In genomic region chr7:140475747-140476333, GRCh38 we compare ENCODE assay signal across 8 cellular contexts. TPM values are rescaled to one million over a fixed set of nuclear protein-coding genes. Genes with fewer than 3 reads are reported as not detected.
DNase-seq lines count a peak whose midpoint lies in the region; ATAC-seq and TF ChIP-seq lines count a peak whose summit lies in the region.

No MANE protein-coding gene starts in this region.

- no peaks in the 10 kb centered on the region for H3K27me3 ChIP-seq in trophoblast cell (ENCODE audit: insufficient read depth, low read length)

- H3K27ac ChIP-seq in trophoblast cell (ENCODE audit: low read depth, low read length), result no peak overlapping the region

- peak overlapping the region; percentile 27 for H3K4ac ChIP-seq in trophoblast cell (ENCODE audit: low read depth, low read length)

- POLR2A ChIA-PET in activated CD4-positive, alpha-beta T cell treated with anti-CD3 and anti-CD28 coated beads for 36 hours (lab: Charles Lee), result no interaction called here

- H3K79me2 ChIP-seq in trophoblast cell (ENCODE audit: control insufficient read depth, insufficient read depth, low read length, poor library complexity), result peaks cover 24% of the 10 kb centered on the region

- H4K12ac ChIP-seq in trophoblast cell (ENCODE audit: low read depth, low read length), result no peak overlapping the region

- H3K18ac ChIP-seq in trophoblast cell (ENCODE audit: low read length), result no peak overlapping the region

- H3K4me3 Mint-ChIP-seq in activated CD4-positive, alpha-beta T cell treated with anti-CD3 and anti-CD28 coated beads for 36 hours, result no peak overlapping the region

- peaks cover 5% of the 10 kb centered on the region for H3K36me3 Mint-ChIP-seq in activated CD4-positive, alpha-beta T cell treated with anti-CD3 and anti-CD28 coated beads for 36 hours (ENCODE audit: low read depth)

- no peak overlapping the region for H3K14ac ChIP-seq in trophoblast cell (ENCODE audit: low read length)

- CTCF ChIA-PET in activated CD4-positive, alpha-beta T cell treated with anti-CD3 and anti-CD28 coated beads for 36 hours (lab: Charles Lee), result interaction anchor here (0.6 to 4.6 kb wide), 7 partner anchors 8 to 170 kb away, joined by 3 to 43 read pairs (median 3); no protein-coding TSS in a partner anchor

- no peak overlapping the region for H4K8ac ChIP-seq in trophoblast cell (ENCODE audit: low read depth, low read length)

- no peak overlapping the region for H4K91ac ChIP-seq in trophoblast cell (ENCODE audit: low read depth, low read length)

- H3K36me3 ChIP-seq in trophoblast cell (ENCODE audit: control insufficient read depth in 1 of 2, insufficient read depth in 2 of 2, low read length in 2 of 2), result peaks cover 5 to 6% of the 10 kb centered on the region in 2 experiments

- no peak overlapping the region for H3K4me3 ChIP-seq in epithelial cell of esophagus (ENCODE audit: low read length)
- no peak overlapping the region for H3K4me3 ChIP-seq in trophoblast cell (ENCODE audit: low read depth, low read length)

- no CpG with 5 or more reads among the region's 2 CpGs for WGBS in trophoblast cell (ENCODE audit: extremely low coverage, insufficient coverage, insufficient read length)

- no peak overlapping the region for H2BK5ac ChIP-seq in trophoblast cell (ENCODE audit: low read depth, low read length, poor library complexity)

- no peak overlapping the region for H2BK120ac ChIP-seq in trophoblast cell (ENCODE audit: insufficient read depth, low read length, poor library complexity)

- ATAC-seq in activated CD4-positive, alpha-beta T cell treated with anti-CD3 and anti-CD28 coated beads for 36 hours, result no peak

- peaks cover 32% of the 10 kb centered on the region for H3K4me1 Mint-ChIP-seq in activated CD4-positive, alpha-beta T cell treated with anti-CD3 and anti-CD28 coated beads for 36 hours

- H3K79me1 ChIP-seq in trophoblast cell (ENCODE audit: low read length), result peaks cover 6% of the 10 kb centered on the region

- no peak overlapping the region for H3K23ac ChIP-seq in trophoblast cell (ENCODE audit: low read length)

- DNase-seq in AML-193 (lab: John Stamatoyannopoulos, UW) (peak; percentile 53 to 59), NCI-H2081 treated with DMSO at 0.1 percent for 48 hours (lab: John Stamatoyannopoulos, UW) (peak; percentile 55), epithelial cell of esophagus (ENCODE audit: low read depth) (peak; percentile 56), trophoblast cell (peak; percentile 58 to 82), amniotic stem cell (lab: John Stamatoyannopoulos, UW) (no peak), GM19238 (ENCODE audit: insufficient read length, low spot score) (no peak)
- DNase-seq in activated CD4-positive, alpha-beta T cell treated with anti-CD3 and anti-CD28 coated beads for 36 hours, result peak; percentile 65

- H2AFZ ChIP-seq in trophoblast cell (ENCODE audit: insufficient read depth, low read length, poor library complexity), result no peak overlapping the region

- intact Hi-C loops in activated CD4-positive, alpha-beta T cell treated with anti-CD3 and anti-CD28 coated beads for 36 hours (cut with DNase I, micrococcal nuclease), result loop anchor here (1.0 to 5.0 kb wide), 6 partner anchors 17 to 414 kb away; partner anchors contain the start of genes PARP12 (in 1 of the 2) and RAB19 (in 1 of the 2)

- peaks cover 0 to 3% of the 10 kb centered on the region in 2 experiments for H3K4me1 ChIP-seq in trophoblast cell (ENCODE audit: control insufficient read depth in 1 of 2, insufficient read depth in 2 of 2, low read length in 2 of 2)

- no peaks in the 10 kb centered on the region for H3K9me3 Mint-ChIP-seq in activated CD4-positive, alpha-beta T cell treated with anti-CD3 and anti-CD28 coated beads for 36 hours (ENCODE audit: low read depth)

- TF ChIP-seq CTCF in GM12873 (IDR thresholded peaks at IDR 0.05; ENCODE audit: insufficient read depth, low read depth, low read length, missing control alignments) (peak; percentile 54), epithelial cell of esophagus (IDR thresholded peaks at IDR 0.05; ENCODE audit: insufficient read depth, low read depth, low read length, missing control alignments) (peak; percentile 52)

- H3K9me3 ChIP-seq in trophoblast cell (ENCODE audit: insufficient read depth, low read depth, low read length), result no peaks in the 10 kb centered on the region

- no peaks in the 10 kb centered on the region for H3K27me3 Mint-ChIP-seq in activated CD4-positive, alpha-beta T cell treated with anti-CD3 and anti-CD28 coated beads for 36 hours

- no peak overlapping the region for H2AK5ac ChIP-seq in trophoblast cell (ENCODE audit: low read length)

- no peak overlapping the region for H2BK12ac ChIP-seq in trophoblast cell (ENCODE audit: low read length)

- no peak overlapping the region for H3K27ac Mint-ChIP-seq in activated CD4-positive, alpha-beta T cell treated with anti-CD3 and anti-CD28 coated beads for 36 hours

- H3K4me2 ChIP-seq in trophoblast cell (ENCODE audit: low read length), result no peak overlapping the region

- no peak overlapping the region for H3K9ac ChIP-seq in trophoblast cell (ENCODE audit: low read length)

RNA-seq across cellular contexts. Expression of gene MKRN1, which starts 3.5 kb away (rescaled TPM):
- total RNA-seq in activated CD4-positive, alpha-beta T cell treated with anti-CD3 and anti-CD28 coated beads for 36 hours, result 10 to 100 TPM; 73.6 to 77.9 TPM
- polyA plus RNA-seq in trophoblast cell (2013), result 81.4 and 82.5 TPM in 2 replicates

Comparison
In these comparisons a context has a peak if more than half of its experiments do, and no peak if none do; other contexts are left out.
1. DNase-seq: peak in AML-193 (2 of 2), NCI-H2081 treated with DMSO at 0.1 percent for 48 hours (single experiment), activated CD4-positive, alpha-beta T cell treated with anti-CD3 and anti-CD28 coated beads for 36 hours (single experiment), epithelial cell of esophagus (single experiment) and trophoblast cell (2 of 2); none in amniotic stem cell (single experiment) and GM19238 (single experiment).